In genomic region chr14:21070610-21071224, GRCh38 we compare ENCODE assay signal across 8 cellular contexts. TPM values are rescaled to one million over a fixed set of nuclear protein-coding genes. Genes with fewer than 3 reads are reported as not detected.
A peak's percentile ranks its signal among the peaks of the same experiment; 100 is the strongest.
DNase-seq lines count a peak whose midpoint lies in the region; ATAC-seq and TF ChIP-seq lines count a peak whose summit lies in the region.

No MANE protein-coding gene starts in this region.

- CTCF ChIA-PET in Panc1 (lab: Charles Lee), result interaction anchor here (1.9 to 2.4 kb wide), 3 partner anchors 21 to 56 kb away, joined by 8 to 10 read pairs (median 10); no protein-coding TSS in a partner anchor

- peak; percentile 49 for DNase-seq in activated T-cell treated with anti-CD3 and anti-CD28 coated beads, Interleukin-2, amount 50 U/mL, for 1 hour
- no peak for DNase-seq in activated T-cell treated with anti-CD3 and anti-CD28 coated beads for 4 hours
- DNase-seq in Panc1 (ENCODE audit: low read depth, low spot score), result no peak
- peak in 1 of 2 donors; percentile 82 for DNase-seq in left lung
- DNase-seq in stomach, result no peak
- no peak for DNase-seq in NCI-H1694 (lab: John Stamatoyannopoulos, UW)

- peak overlapping the region; percentile 54 to 65 for H3K4me3 ChIP-seq in Panc1 (ENCODE audit: low read depth in 2 of 2, low read length in 2 of 2)
- H3K4me3 ChIP-seq in left lung, result peak overlapping the region; percentile 67 to 74
- H3K4me3 ChIP-seq in stomach, result peak overlapping the region; percentile 77 to 90 (median 80)

- no peaks in the 10 kb centered on the region for H3K36me3 ChIP-seq in Panc1 (ENCODE audit: control insufficient read depth, insufficient read depth, low read length)
- H3K36me3 ChIP-seq in left lung, result peaks cover 0 to 20% of the 10 kb centered on the region in 2 donors
- H3K36me3 ChIP-seq in stomach, result peaks cover 10 to 32% (median 24%) of the 10 kb centered on the region in 4 donors

- H3K27ac ChIP-seq in Panc1 (ENCODE audit: low read length) (peak overlapping the region; percentile 63), cingulate gyrus (ENCODE audit: low read depth, low read length) (peak overlapping the region; percentile 95), left lung (peak overlapping the region; percentile 88 to 89), stomach (peak overlapping the region; percentile 86 to 94 (median 91))

- H3K27me3 ChIP-seq in Panc1 (ENCODE audit: control insufficient read depth, insufficient read depth, low read length), result no peaks in the 10 kb centered on the region
- H3K27me3 ChIP-seq in left lung, result peaks cover 4 to 32% of the 10 kb centered on the region in 2 donors
- peaks cover 0 to 19% (median 6%) of the 10 kb centered on the region in 3 donors for H3K27me3 ChIP-seq in stomach

- peak; percentile 7 for ATAC-seq in HG02798 (IDR thresholded peaks at IDR 0.05; ENCODE audit: poor library complexity, unreplicated experiment)
- peak; percentile 47 for ATAC-seq in Panc1
- ATAC-seq in left lung, result peak; percentile 48

- BruUV-seq in Panc1 (replicated peaks; lab: Mats Ljungman, UMichigan), result no TSS peak

- intact Hi-C loops in Panc1 (cut with micrococcal nuclease; ENCODE audit: unreplicated experiment), result no loop called here
- intact Hi-C loops in left lung (cut with DNase I), result no loop called here
- intact Hi-C loops in stomach (cut with DNase I; ENCODE audit: low total_unique reads), result no loop called here

- TF ChIP-seq CTCF in Panc1 (IDR thresholded peaks at IDR 0.05), result no peak
- TF ChIP-seq CTCF in left lung (IDR thresholded peaks at IDR 0.05), result no peak
- no peak for TF ChIP-seq CTCF in stomach (IDR thresholded peaks at IDR 0.05)

- WGBS in stomach, 5 donors, result 0 to 1% (median 0%) methylated on average over 17 to 23 of the region's 23 CpGs

- in situ Hi-C loops in Panc1 (cut with HindIII; ENCODE audit: low pct_unique_long_range_greater_than_20kb, low sequenced_read_pairs), result no loop called here

- POLR2A ChIA-PET in Panc1 (lab: Charles Lee), result no interaction called here

- H3K4me1 ChIP-seq in Panc1 (ENCODE audit: control insufficient read depth, insufficient read depth, low read length), result peaks cover 7% of the 10 kb centered on the region
- H3K4me1 ChIP-seq in left lung, result peaks cover 17 to 44% of the 10 kb centered on the region in 2 donors
- H3K4me1 ChIP-seq in stomach, result peaks cover 37 to 53% (median 47%) of the 10 kb centered on the region in 4 donors

- TF ChIP-seq EP300 in stomach (IDR thresholded peaks at IDR 0.05), result no peak

- H3K9me3 ChIP-seq in Panc1 (ENCODE audit: control insufficient read depth, insufficient read depth, low read depth, low read length) (no peaks in the 10 kb centered on the region), left lung (no peaks in the 10 kb centered on the region), stomach (no peaks in the 10 kb centered on the region)

- no peak for TF ChIP-seq POLR2A in stomach (IDR thresholded peaks at IDR 0.05)

RNA-seq across cellular contexts. Expression of gene ARHGEF40, which starts 0.6 kb away (rescaled TPM):
- 11.1 TPM for total RNA-seq in Panc1 (2021; ENCODE audit: unreplicated experiment)
- polyA plus RNA-seq in Panc1 (2012; ENCODE audit: insufficient read length), result 8.2 TPM
- 10 to 100 TPM; 34.7 to 41.5 TPM for total RNA-seq in left lung
- 100 to 1,000 TPM in 1 of 5 donors, 10 to 100 TPM in 4; 31.9 to 171 (median 36.7) TPM for total RNA-seq in stomach
- 10 to 100 TPM; 11.0 to 18.9 (median 18.5) TPM for polyA plus RNA-seq in stomach

RNA-seq across cellular contexts. Expression of gene RNASE8, which starts 13.1 kb away (rescaled TPM):
- total RNA-seq in Panc1 (2021; ENCODE audit: unreplicated experiment) (not detected), left lung (not detected), stomach (not detected)
- polyA plus RNA-seq in Panc1 (2012; ENCODE audit: insufficient read length), result not detected
- polyA plus RNA-seq in stomach, result not detected

RNA-seq across cellular contexts. Expression of gene ZNF219, which starts 27.7 kb away (rescaled TPM):
- total RNA-seq in Panc1 (2021; ENCODE audit: unreplicated experiment) (19.9 TPM), left lung (10 to 100 TPM; 33.7 to 40.8 TPM), stomach (100 to 1,000 TPM in 1 of 5 donors, 10 to 100 TPM in 4; 11.4 to 240 (median 27.8) TPM)
- 21.1 TPM for polyA plus RNA-seq in Panc1 (2012; ENCODE audit: insufficient read length)
- 10 to 100 TPM; 15.4 to 28.4 (median 22.6) TPM for polyA plus RNA-seq in stomach

RNA-seq across cellular contexts. Expression of gene RNASE7, which starts 28.6 kb away (rescaled TPM):
- total RNA-seq in Panc1 (2021; ENCODE audit: unreplicated experiment) (not detected), left lung (not detected), stomach (1 to 10 TPM in 1 of 5 donors, not detected in 4; 2.6 TPM)
- not detected for polyA plus RNA-seq in Panc1 (2012; ENCODE audit: insufficient read length)
- under 1 TPM in 1 of 3 donors, not detected in 2; 0.58 TPM for polyA plus RNA-seq in stomach

RNA-seq across cellular contexts. Expression of gene TMEM253, which starts 30.1 kb away (rescaled TPM):
- total RNA-seq in Panc1 (2021; ENCODE audit: unreplicated experiment), result 0.33 TPM
- polyA plus RNA-seq in Panc1 (2012; ENCODE audit: insufficient read length), result 0.76 TPM
- total RNA-seq in left lung, result under 1 TPM; 0.58 to 0.85 TPM
- total RNA-seq in stomach, result 1 to 10 TPM in 2 of 5 donors, under 1 TPM in 1, not detected in 2; 0.43 to 8.1 (median 1.1) TPM
- 1 to 10 TPM in 2 of 3 donors, under 1 TPM in 1; 0.56 to 1.7 (median 1.1) TPM for polyA plus RNA-seq in stomach
